Comparison of ENCODE assay signal across 8 cellular contexts in genomic region chr14:58639842-58640484, GRCh38. TPM values are rescaled to one million over a fixed set of nuclear protein-coding genes. Genes with fewer than 3 reads are reported as not detected.
DNase-seq lines count a peak whose midpoint lies in the region; ATAC-seq, FAIRE-seq and TF ChIP-seq lines count a peak whose summit lies in the region.

No MANE protein-coding gene starts in this region.

- no peak for FAIRE-seq in GM12891 (lab: Jason Lieb, UNC)

- no peaks in the 10 kb centered on the region for H3K9me3 ChIP-seq in subcutaneous abdominal adipose tissue (ENCODE audit: control insufficient read depth in 5 of 5, low read length in 5 of 5)

- intact Hi-C loops in left colon (cut with DNase I, micrococcal nuclease): loop anchor here in 1 of 2 donors (10.0 kb wide), 2 partner anchors 135 to 385 kb away; no protein-coding TSS in a partner anchor

- TF ChIP-seq POLR2A in GM12891 (IDR thresholded peaks at IDR 0.05; ENCODE audit: low read depth, low read length): no peak

- DNase-seq in DMS 273 (lab: John Stamatoyannopoulos, UW; ENCODE audit: unreplicated experiment) (peak; percentile 92), HPDE6-E6E7 (ENCODE audit: extremely low spot score) (peak; percentile 43), NCI-H69 (lab: John Stamatoyannopoulos, UW) (peak; percentile 96), cerebellum (ENCODE audit: low spot score) (peak; percentile 81), left colon (peak in 1 of 2 donors; percentile 37), GM12891 (ENCODE audit: insufficient read length, low spot score) (no peak)

- H3K36me3 ChIP-seq in subcutaneous abdominal adipose tissue (ENCODE audit: control insufficient read depth in 5 of 5, insufficient read depth in 5 of 5, low read length in 5 of 5): peaks cover 0 to 4% (median 4%) of the 10 kb centered on the region in 5 donors

- no peak overlapping the region for H3K9ac ChIP-seq in subcutaneous abdominal adipose tissue (ENCODE audit: low read length in 5 of 5)

- ATAC-seq in left colon (peak; percentile 77), GM21576 (IDR thresholded peaks at IDR 0.05; ENCODE audit: unreplicated experiment) (no peak)

- peaks cover 0 to 13% (median 10%) of the 10 kb centered on the region in 5 donors for H3K27me3 ChIP-seq in subcutaneous abdominal adipose tissue (ENCODE audit: control insufficient read depth in 5 of 5, insufficient read depth in 4 of 5, low read length in 5 of 5)

- H3K4me1 ChIP-seq in subcutaneous abdominal adipose tissue (ENCODE audit: control insufficient read depth in 5 of 5, insufficient read depth in 5 of 5, low read length in 5 of 5): peaks cover 0 to 30% (median 27%) of the 10 kb centered on the region in 5 donors

- peak overlapping the region in 4 of 5 donors; percentile 13 to 76 (median 70) for H3K4me3 ChIP-seq in subcutaneous abdominal adipose tissue (ENCODE audit: low read depth in 1 of 5, low read length in 5 of 5)

- H3K27ac ChIP-seq in subcutaneous abdominal adipose tissue (ENCODE audit: low read depth, low read length): no peak overlapping the region

TF ChIP-seq in GM12891, 5 proteins besides CTCF, POLR2A, EP300 and RAD21:
- TF ChIP-seq POLR2AphosphoS5 (IDR thresholded peaks at IDR 0.05; ENCODE audit: low read depth, low read length) (no peak), POU2F2 (IDR thresholded peaks at IDR 0.05; ENCODE audit: low read depth, low read length) (no peak), PAX5 (IDR thresholded peaks at IDR 0.05; ENCODE audit: insufficient read depth, low read length, severe bottlenecking) (no peak), SPI1 (IDR thresholded peaks at IDR 0.05; ENCODE audit: low read depth, low read length) (no peak), TAF1 (IDR thresholded peaks at IDR 0.05; ENCODE audit: low read depth, low read length) (no peak)

RNA-seq across cellular contexts. Expression of gene DACT1, which starts 2.2 kb away (rescaled TPM):
- total RNA-seq in cerebellum (47.7 TPM), left colon (1 to 10 TPM; 1.3 to 3.8 TPM)
- polyA plus RNA-seq in GM12891 (2012; ENCODE audit: low read depth, missing spikeins): 0.05 TPM

Comparison
In these comparisons a context has a peak if more than half of its experiments do, and no peak if none do; other contexts are left out.
1. RNA of gene DACT1, which starts 2.2 kb away (total RNA-seq): 47.7 TPM in cerebellum (single experiment); 1.3 to 3.8 TPM in left colon; every median in the first group is over 10 times any median in the second.